Comparison of ENCODE assay signal across 8 cellular contexts in the genomic region with DNA sequence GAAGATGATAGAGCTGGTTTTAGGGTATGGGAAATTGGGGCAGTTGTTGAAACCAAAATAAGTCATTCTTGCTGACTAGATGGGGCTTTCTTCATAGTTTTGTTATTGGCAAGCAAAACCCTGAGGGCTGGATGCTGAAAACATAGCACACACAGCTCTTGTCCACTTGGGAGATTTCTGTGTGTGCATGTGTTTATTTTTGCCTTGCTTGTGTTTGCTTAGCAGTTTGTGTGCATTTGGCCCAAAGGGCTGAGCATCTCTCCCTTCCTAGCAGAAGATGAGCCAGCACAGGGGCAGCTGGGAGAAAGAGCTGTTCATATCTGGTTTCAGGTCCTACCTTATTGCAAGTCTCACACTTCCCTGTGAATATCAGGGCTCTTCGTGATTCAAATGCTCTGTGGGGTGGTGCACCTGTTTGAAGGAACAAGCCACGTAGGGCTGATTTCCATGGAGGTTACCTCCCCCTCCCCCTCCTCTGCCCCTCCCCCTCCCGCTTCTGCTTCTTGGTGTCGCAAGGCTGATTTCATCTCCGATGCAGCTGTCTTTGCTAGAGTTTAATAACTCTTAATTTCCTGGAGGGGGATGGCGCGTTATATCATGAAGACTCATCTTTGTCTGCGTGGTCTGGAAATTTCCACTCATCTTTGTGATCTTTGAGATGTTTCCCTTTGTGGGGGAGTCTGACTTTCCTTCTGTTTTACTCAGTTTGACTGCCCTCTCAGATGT.
DNase-seq lines count a peak whose midpoint lies in the region; ATAC-seq and TF ChIP-seq lines count a peak whose summit lies in the region.

No MANE protein-coding gene starts in this region.

- ATAC-seq in GM21360 (IDR thresholded peaks at IDR 0.05; ENCODE audit: unreplicated experiment), result peak; percentile 69
- ATAC-seq in activated CD8-positive, alpha-beta memory T cell treated with anti-CD3 and anti-CD28 coated beads, Interleukin-2, amount 10 ng/mL, durations not matched to agents 7 days and 5 days, result no peak

- H3K27me3 ChIP-seq in GM06990 (replicated peaks; ENCODE audit: control insufficient read depth, insufficient read depth, low read length) (no peaks in the 10 kb centered on the region), Karpas-422 (ENCODE audit: low read length) (no peaks in the 10 kb centered on the region), dorsolateral prefrontal cortex (no peaks in the 10 kb centered on the region)

- no peaks in the 10 kb centered on the region for H4K20me1 ChIP-seq in Karpas-422 (ENCODE audit: insufficient read depth, low read depth, low read length)

- no peak overlapping the region for H3K4me3 Mint-ChIP-seq in activated CD8-positive, alpha-beta memory T cell treated with anti-CD3 and anti-CD28 coated beads, Interleukin-2, amount 10 ng/mL, durations not matched to agents 7 days and 5 days

- H3K9ac ChIP-seq in Karpas-422 (ENCODE audit: low read length), result peak overlapping the region; percentile 48

- CTCF ChIA-PET in activated CD8-positive, alpha-beta memory T cell treated with anti-CD3 and anti-CD28 coated beads, Interleukin-2, amount 10 ng/mL, durations not matched to agents 7 days and 5 days (lab: Charles Lee), result no interaction called here

- DNase-seq in GM06990 (ENCODE audit: extremely low read depth, insufficient read length) (peak; percentile 62), Karpas-422 (peak; percentile 72), dorsolateral prefrontal cortex (no peak), midbrain (lab: John Stamatoyannopoulos, UW) (no peak), H4 (ENCODE audit: low spot score) (no peak)
- DNase-seq in stimulated activated CD8-positive, alpha-beta memory T cell treated with anti-CD3 and anti-CD28 coated beads, Interleukin-4, amount 100 ng/mL, for 24 hours (ENCODE audit: low read depth), result peak; percentile 31
- no peak for DNase-seq in activated CD8-positive, alpha-beta memory T cell treated with anti-CD3 and anti-CD28 coated beads, Interleukin-2, amount 10 ng/mL, durations not matched to agents 7 days and 5 days

- H3K4me1 ChIP-seq in Karpas-422 (ENCODE audit: low read length), result peaks cover 38% of the 10 kb centered on the region

- TF ChIP-seq CTCF in GM06990 (IDR thresholded peaks at IDR 0.05; ENCODE audit: insufficient read depth, low read length, poor library complexity, severe bottlenecking) (no peak), dorsolateral prefrontal cortex (IDR thresholded peaks at IDR 0.05 in 54 of 56, conservative IDR thresholded peaks at IDR 0.05 in 2 of 56; ENCODE audit: low read depth in 1 of 56, partially characterized antibody in 56 of 56) (no peak)

- H3K4me1 Mint-ChIP-seq in activated CD8-positive, alpha-beta memory T cell treated with anti-CD3 and anti-CD28 coated beads, Interleukin-2, amount 10 ng/mL, durations not matched to agents 7 days and 5 days, result peaks cover 12% of the 10 kb centered on the region

- H3K27me3 Mint-ChIP-seq in activated CD8-positive, alpha-beta memory T cell treated with anti-CD3 and anti-CD28 coated beads, Interleukin-2, amount 10 ng/mL, durations not matched to agents 7 days and 5 days, result no peaks in the 10 kb centered on the region

- no peaks in the 10 kb centered on the region for H3K9me3 ChIP-seq in Karpas-422 (ENCODE audit: low read length)

- H3K4me3 ChIP-seq in GM06990 (replicated peaks; ENCODE audit: low read depth, low read length), result peak overlapping the region; percentile 5; the same call in 1 of the 2 replicates
- peak overlapping the region; percentile 35; the same call in 1 of the 2 replicates for H3K4me3 ChIP-seq in Karpas-422 (ENCODE audit: low read length)
- H3K4me3 ChIP-seq in dorsolateral prefrontal cortex, result no peak overlapping the region

- H3K36me3 Mint-ChIP-seq in activated CD8-positive, alpha-beta memory T cell treated with anti-CD3 and anti-CD28 coated beads, Interleukin-2, amount 10 ng/mL, durations not matched to agents 7 days and 5 days, result peaks cover 50% of the 10 kb centered on the region

- no peaks in the 10 kb centered on the region for H3K9me2 ChIP-seq in Karpas-422 (replicated peaks; ENCODE audit: insufficient read depth, low read length)

- H3K36me3 ChIP-seq in GM06990 (ENCODE audit: control insufficient read depth, insufficient read depth, low read length) (peaks cover 3% of the 10 kb centered on the region), Karpas-422 (ENCODE audit: insufficient read depth, low read length) (0 out of 2 replicates have a peak, but pooled peaks cover 3% of the 10 kb centered on the region)

- no peaks in the 10 kb centered on the region for H3K9me3 Mint-ChIP-seq in activated CD8-positive, alpha-beta memory T cell treated with anti-CD3 and anti-CD28 coated beads, Interleukin-2, amount 10 ng/mL, durations not matched to agents 7 days and 5 days (ENCODE audit: low read depth)

- intact Hi-C loops in dorsolateral prefrontal cortex (cut with DNase I), result no loop called here

- H3K27ac Mint-ChIP-seq in activated CD8-positive, alpha-beta memory T cell treated with anti-CD3 and anti-CD28 coated beads, Interleukin-2, amount 10 ng/mL, durations not matched to agents 7 days and 5 days, result no peak overlapping the region

- no peak overlapping the region for H2AFZ ChIP-seq in Karpas-422 (ENCODE audit: low read length)

- H3K27ac ChIP-seq in Karpas-422 (ENCODE audit: low read length) (peak overlapping the region; percentile 69), dorsolateral prefrontal cortex (peak overlapping the region in 47 of 59 donors; percentile 11 to 89 (median 77))

- H3K4me2 ChIP-seq in Karpas-422 (ENCODE audit: low read depth, low read length, poor library complexity, severe bottlenecking), result peak overlapping the region; percentile 65

- no peaks in the 10 kb centered on the region for H3K79me2 ChIP-seq in Karpas-422 (ENCODE audit: low read length)

Comparison
In these comparisons a context has a peak if more than half of its experiments do, and no peak if none do; other contexts are left out.
1. DNase-seq: peak in GM06990 (single experiment), Karpas-422 (single experiment) and stimulated activated CD8-positive, alpha-beta memory T cell treated with anti-CD3 and anti-CD28 coated beads, Interleukin-4, amount 100 ng/mL, for 24 hours (single experiment); none in dorsolateral prefrontal cortex (0 of 10), midbrain (single experiment), activated CD8-positive, alpha-beta memory T cell treated with anti-CD3 and anti-CD28 coated beads, Interleukin-2, amount 10 ng/mL, durations not matched to agents 7 days and 5 days (single experiment) and H4 (single experiment).
2. H3K4me3 ChIP-seq: peak in GM06990 (single experiment) and Karpas-422 (single experiment); none in dorsolateral prefrontal cortex (0 of 59).